ENCODE assay signal across 12 cellular contexts in genomic region chr20:1669304-1669703, GRCh38. TPM values are rescaled to one million over a fixed set of nuclear protein-coding genes. Genes with fewer than 3 reads are reported as not detected.
DNase-seq lines count a peak whose midpoint lies in the region; ATAC-seq and TF ChIP-seq lines count a peak whose summit lies in the region.
"Had no signal": no experiment of that assay in that cellular context is flagged by ENCODE, and none has a peak within 500 bp of the region (broad histone marks: within the 10 kb centered on the region; RNA-seq: fewer than 3 reads in every experiment).

No MANE protein-coding gene starts in this region.

- H2BK5ac ChIP-seq in neuronal stem cell (ENCODE audit: low read length) = no peak overlapping the region

- no peak overlapping the region for H4K91ac ChIP-seq in neuronal stem cell (ENCODE audit: low read depth, low read length, poor library complexity)

- no peaks in the 10 kb centered on the region for H3K79me1 ChIP-seq in neuronal stem cell (ENCODE audit: low read depth, low read length)

- DNase-seq in CD4-positive, alpha-beta T cell = no peak
- DNase-seq in GM04504 (ENCODE audit: low read depth) (peak; percentile 57), osteocyte (ENCODE audit: extremely low spot score, unreplicated experiment) (no peak), epidermal melanocyte (ENCODE audit: insufficient read length, low spot score) (no peak), neuronal stem cell (ENCODE audit: low spot score) (no peak)
- DNase-seq in activated naive CD8-positive, alpha-beta T cell treated with anti-CD3 and anti-CD28 coated beads, Interleukin-2, amount 50 U/mL, for 24 hours = no peak
- DNase-seq in stimulated activated naive CD4-positive, alpha-beta T cell (lab: John Stamatoyannopoulos, UW) = no peak
- DNase-seq: mucosa of descending colon, NCI-H146, NCI-H524 treated with DMSO at 0.1 percent for 48 hours, retina had no signal

- WGBS in neuronal stem cell (ENCODE audit: extremely low coverage in 2 of 2, insufficient read length in 2 of 2, insufficient replicate concordance in 1 of 2), 2 donors = no CpG with 5 or more reads among the region's 5 CpGs

- no peak overlapping the region for H4K8ac ChIP-seq in neuronal stem cell (ENCODE audit: low read depth, low read length)

- no peak overlapping the region for H3K14ac ChIP-seq in neuronal stem cell (ENCODE audit: low read length)

- no peak overlapping the region for H2AFZ ChIP-seq in neuronal stem cell (ENCODE audit: low read length)

- no peak overlapping the region for H3K9ac ChIP-seq in neuronal stem cell (ENCODE audit: low read depth, low read length, poor library complexity)

- H3K4me3 ChIP-seq in neuronal stem cell (ENCODE audit: low read length in 2 of 2) = no peak overlapping the region
- H3K4me3 ChIP-seq: mucosa of descending colon had no signal

- no peaks in the 10 kb centered on the region for H3K27me3 ChIP-seq in CD4-positive, alpha-beta T cell (ENCODE audit: control insufficient read depth, insufficient read depth, low read length)
- peaks cover 0 to 18% (median 0%) of the 10 kb centered on the region in 3 experiments for H3K27me3 ChIP-seq in neuronal stem cell (ENCODE audit: control insufficient read depth in 3 of 3, insufficient read depth in 3 of 3, low read depth in 1 of 3, low read length in 3 of 3)

- H3K27ac ChIP-seq in CD4-positive, alpha-beta T cell (ENCODE audit: low read depth, low read length) = peak overlapping the region; percentile 11
- no peak overlapping the region for H3K27ac ChIP-seq in neuronal stem cell (replicated peaks; ENCODE audit: low read length)

- no peak for TF ChIP-seq CTCF in CD4-positive, alpha-beta T cell (IDR thresholded peaks at IDR 0.05)
- no peak for TF ChIP-seq CTCF in osteocyte (IDR thresholded peaks at IDR 0.05)

- no peaks in the 10 kb centered on the region for H3K36me3 ChIP-seq in neuronal stem cell (replicated peaks in 1 of 2; ENCODE audit: control insufficient read depth in 2 of 2, insufficient read depth in 2 of 2, low read length in 2 of 2)

- intact Hi-C loops in CD4-positive, alpha-beta T cell (cut with DNase I, micrococcal nuclease) = no loop called here

- no peaks in the 10 kb centered on the region for H3K27me3 Mint-ChIP-seq in CD4-positive, alpha-beta T cell
- H3K27me3 Mint-ChIP-seq in activated naive CD8-positive, alpha-beta T cell treated with anti-CD3 and anti-CD28 coated beads, Interleukin-2, amount 50 U/mL, for 24 hours = no peaks in the 10 kb centered on the region
- no peaks in the 10 kb centered on the region for H3K27me3 Mint-ChIP-seq in osteocyte (ENCODE audit: unreplicated experiment)

- no peak overlapping the region for H3K23ac ChIP-seq in neuronal stem cell (ENCODE audit: low read depth, low read length, poor library complexity)

- H3K4me3 Mint-ChIP-seq in CD4-positive, alpha-beta T cell = no peak overlapping the region
- H3K4me3 Mint-ChIP-seq in activated naive CD8-positive, alpha-beta T cell treated with anti-CD3 and anti-CD28 coated beads, Interleukin-2, amount 50 U/mL, for 24 hours = no peak overlapping the region
- H3K4me3 Mint-ChIP-seq in osteocyte (ENCODE audit: unreplicated experiment) = peak overlapping the region; percentile 12

- H3K4me1 Mint-ChIP-seq in CD4-positive, alpha-beta T cell (ENCODE audit: low read depth) = peaks cover 98% of the 10 kb centered on the region
- H3K4me1 Mint-ChIP-seq in activated naive CD8-positive, alpha-beta T cell treated with anti-CD3 and anti-CD28 coated beads, Interleukin-2, amount 50 U/mL, for 24 hours = peaks cover 93% of the 10 kb centered on the region
- peaks cover 16% of the 10 kb centered on the region for H3K4me1 Mint-ChIP-seq in osteocyte (ENCODE audit: unreplicated experiment)

- no peak for ATAC-seq in CD4-positive, alpha-beta T cell (ENCODE audit: poor library complexity)
- ATAC-seq in activated naive CD8-positive, alpha-beta T cell treated with anti-CD3 and anti-CD28 coated beads, Interleukin-2, amount 50 U/mL, for 24 hours = no peak
- ATAC-seq: mucosa of descending colon had no signal

- CTCF ChIA-PET in CD4-positive, alpha-beta T cell (lab: Charles Lee) = no interaction called here

- H3K4me2 ChIP-seq in neuronal stem cell (ENCODE audit: insufficient read depth, low read length, poor library complexity, severe bottlenecking) = no peak overlapping the region

- H3K36me3 Mint-ChIP-seq in CD4-positive, alpha-beta T cell (ENCODE audit: low read depth) = peaks cover 29% of the 10 kb centered on the region
- peaks cover 29% of the 10 kb centered on the region for H3K36me3 Mint-ChIP-seq in activated naive CD8-positive, alpha-beta T cell treated with anti-CD3 and anti-CD28 coated beads, Interleukin-2, amount 50 U/mL, for 24 hours (ENCODE audit: low read depth)
- H3K36me3 Mint-ChIP-seq in osteocyte (ENCODE audit: unreplicated experiment) = no peaks in the 10 kb centered on the region

- H3K9me3 Mint-ChIP-seq in CD4-positive, alpha-beta T cell = no peaks in the 10 kb centered on the region
- peaks cover 13% of the 10 kb centered on the region for H3K9me3 Mint-ChIP-seq in activated naive CD8-positive, alpha-beta T cell treated with anti-CD3 and anti-CD28 coated beads, Interleukin-2, amount 50 U/mL, for 24 hours
- H3K9me3 Mint-ChIP-seq in osteocyte (ENCODE audit: unreplicated experiment) = no peaks in the 10 kb centered on the region

- no peak overlapping the region for H2AK5ac ChIP-seq in neuronal stem cell (ENCODE audit: low read depth, low read length)

- no peak overlapping the region for H2BK12ac ChIP-seq in neuronal stem cell (ENCODE audit: low read length)

- no peak overlapping the region for H3K4ac ChIP-seq in neuronal stem cell (ENCODE audit: low read length)

- H2BK15ac ChIP-seq in neuronal stem cell (ENCODE audit: low read length) = no peak overlapping the region

- peak overlapping the region; percentile 95 for H3K27ac Mint-ChIP-seq in CD4-positive, alpha-beta T cell
- peak overlapping the region; percentile 91 for H3K27ac Mint-ChIP-seq in activated naive CD8-positive, alpha-beta T cell treated with anti-CD3 and anti-CD28 coated beads, Interleukin-2, amount 50 U/mL, for 24 hours
- H3K27ac Mint-ChIP-seq in osteocyte (ENCODE audit: unreplicated experiment) = peak overlapping the region; percentile 64

- peaks cover 0 to 4% of the 10 kb centered on the region in 2 donors for H3K4me1 ChIP-seq in neuronal stem cell (ENCODE audit: control insufficient read depth in 2 of 2, insufficient read depth in 1 of 2, low read depth in 1 of 2, low read length in 2 of 2)

- H3K18ac ChIP-seq in neuronal stem cell (ENCODE audit: low read length) = no peak overlapping the region

- POLR2A ChIA-PET in CD4-positive, alpha-beta T cell (lab: Charles Lee) = no interaction called here

- H2BK120ac ChIP-seq in neuronal stem cell (ENCODE audit: low read depth, low read length) = no peak overlapping the region

- H3K9me3 ChIP-seq in CD4-positive, alpha-beta T cell (ENCODE audit: control insufficient read depth, low read length) = no peaks in the 10 kb centered on the region
- peaks cover 0 to 6% of the 10 kb centered on the region in 2 donors for H3K9me3 ChIP-seq in neuronal stem cell (replicated peaks in 1 of 2; ENCODE audit: control insufficient read depth in 2 of 2, insufficient read depth in 1 of 2, low read depth in 1 of 2, low read length in 2 of 2)
- H3K9me3 ChIP-seq: mucosa of descending colon had no signal

RNA-seq across cellular contexts. Expression of gene SIRPG, which starts 11.7 kb away (rescaled TPM):
- total RNA-seq in CD4-positive, alpha-beta T cell = 10 to 100 TPM; 28.0 to 28.3 TPM
- not detected in 2 replicates for total RNA-seq in osteocyte
- polyA plus RNA-seq in neuronal stem cell (2013, experiment 1 of 2) = not detected
- 0.04 TPM for polyA plus RNA-seq in neuronal stem cell (2013, experiment 2 of 2)
- total RNA-seq: temporal lobe had no signal

RNA-seq across cellular contexts. Expression of gene SIRPB1, which starts 49.5 kb away (rescaled TPM):
- 1 to 10 TPM; 7.8 to 8.6 TPM for total RNA-seq in CD4-positive, alpha-beta T cell
- 1.1 TPM in 2 replicates for total RNA-seq in osteocyte
- 0.14 TPM for polyA plus RNA-seq in neuronal stem cell (2013, experiment 1 of 2)
- polyA plus RNA-seq in neuronal stem cell (2013, experiment 2 of 2) = 0.25 TPM
- total RNA-seq: temporal lobe had no signal

Comparison
In these comparisons a context has a peak if more than half of its experiments do, and no peak if none do; other contexts are left out.
1. RNA of gene SIRPG, which starts 11.7 kb away (total RNA-seq): 28.0 to 28.3 TPM in CD4-positive, alpha-beta T cell; not detected in osteocyte; every median in the first group is over 10 times any median in the second.
2. Peak in every context shown above with its lines, with median percentiles within 50 percentile points of each other: H3K27ac Mint-ChIP-seq.